Comparison of ENCODE assay signal across 9 cellular contexts in the genomic region with DNA sequence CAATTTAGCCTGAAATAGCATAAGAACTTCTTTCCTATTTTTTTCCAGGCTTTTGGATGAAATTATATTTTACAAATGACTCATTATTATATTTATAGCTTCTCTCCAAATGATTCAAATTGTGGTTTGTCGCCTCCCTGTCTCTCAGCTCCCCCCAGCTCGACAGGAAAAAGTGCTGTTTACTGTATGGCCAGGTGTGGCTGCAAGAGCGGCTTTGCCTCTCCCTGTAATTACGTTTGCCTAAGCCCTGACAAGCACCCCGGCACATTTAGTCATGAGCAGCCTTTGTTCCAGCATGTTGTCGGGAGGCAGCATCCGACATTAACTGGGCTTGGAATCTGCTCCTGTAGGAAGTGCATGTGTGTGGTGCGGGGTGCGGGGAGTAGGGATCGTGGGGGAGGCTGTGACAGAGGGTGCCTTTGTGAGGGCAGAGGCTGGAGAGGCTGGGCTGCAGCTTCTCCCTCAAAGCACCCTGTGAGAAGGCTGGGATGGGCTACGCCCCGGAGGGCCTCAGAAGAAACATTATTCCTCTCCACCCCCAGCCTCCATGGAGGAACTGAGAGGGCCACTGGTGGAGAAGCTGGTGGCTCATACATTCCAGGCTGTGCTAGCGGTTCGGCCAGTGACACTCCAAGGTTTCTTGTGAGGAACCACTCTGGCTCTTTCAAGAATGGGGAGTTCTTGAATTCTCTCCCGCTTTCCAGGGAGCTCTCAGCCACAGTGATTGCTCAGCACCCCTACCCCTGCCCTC. TPM values are rescaled to one million over a fixed set of nuclear protein-coding genes. Genes with fewer than 3 reads are reported as not detected.
DNase-seq lines count a peak whose midpoint lies in the region; ATAC-seq and TF ChIP-seq lines count a peak whose summit lies in the region.
"Had no signal": no experiment of that assay in that cellular context is flagged by ENCODE, and none has a peak within 500 bp of the region (broad histone marks: within the 10 kb centered on the region; RNA-seq: fewer than 3 reads in every experiment).

No MANE protein-coding gene starts in this region.

- H3F3A ChIP-seq in DOHH2 (ENCODE audit: control insufficient read depth, insufficient read depth), result 0 out of 2 replicates have a peak, but pooled peaks cover 3% of the 10 kb centered on the region

- TF ChIP-seq EP300 in gastroesophageal sphincter (IDR thresholded peaks at IDR 0.05), result no peak

- H3K27me3 ChIP-seq in DOHH2 (ENCODE audit: control insufficient read depth, low read length) (peaks cover 5% of the 10 kb centered on the region; the same call in 1 of the 2 replicates), gastroesophageal sphincter (no peaks in the 10 kb centered on the region)

- no peaks in the 10 kb centered on the region for H3K9me2 ChIP-seq in DOHH2 (replicated peaks; ENCODE audit: control insufficient read depth, low read length)

- no peak for TF ChIP-seq POLR2A in gastroesophageal sphincter (IDR thresholded peaks at IDR 0.05)

- H3K79me2 ChIP-seq in DOHH2 (ENCODE audit: control insufficient read depth, low read length), result no peaks in the 10 kb centered on the region

- intact Hi-C loops in posterior vena cava (cut with DNase I), result no loop called here

- H3K27ac ChIP-seq in DOHH2 (ENCODE audit: low read depth, low read length) (no peak overlapping the region), gastroesophageal sphincter (peak overlapping the region; percentile 45 to 97 (median 96))
- H3K27ac ChIP-seq: neutrophil had no signal

- no peak overlapping the region for H3K4me3 ChIP-seq in DOHH2 (ENCODE audit: low read length)
- peak overlapping the region in 1 of 2 donors; percentile 24 for H3K4me3 ChIP-seq in gastroesophageal sphincter

- H3K4me1 ChIP-seq in DOHH2 (ENCODE audit: control insufficient read depth, low read length), result peaks cover 23% of the 10 kb centered on the region
- H3K4me1 ChIP-seq in gastroesophageal sphincter, result peaks cover 6 to 78% (median 55%) of the 10 kb centered on the region in 3 donors

- ATAC-seq in gastroesophageal sphincter (no peak), HG02642 (IDR thresholded peaks at IDR 0.05; ENCODE audit: poor library complexity, unreplicated experiment) (no peak), HG02678 (IDR thresholded peaks at IDR 0.05; ENCODE audit: unreplicated experiment) (no peak), GM19463 (IDR thresholded peaks at IDR 0.05; ENCODE audit: unreplicated experiment) (no peak)

- WGBS in gastroesophageal sphincter (ENCODE audit: low coverage in 1 of 2), 2 donors, result 21% methylated on average over 6 of the region's 15 CpGs; no CpG with 5 or more reads in 1 of the 2 donors

- H4K20me1 ChIP-seq in DOHH2 (ENCODE audit: control insufficient read depth, insufficient read depth, low read depth, low read length), result no peaks in the 10 kb centered on the region

- DNase-seq in NCI-H1930 (lab: John Stamatoyannopoulos, UW) (peak; percentile 35 to 38), posterior vena cava (ENCODE audit: low spot score) (peak; percentile 83)
- DNase-seq in activated CD4-positive, alpha-beta T cell treated with anti-CD3 and anti-CD28 coated beads, Interleukin-2, amount 50 U/mL, for 4 hours, result peak; percentile 14 to 21

- no peaks in the 10 kb centered on the region for H3K9me3 ChIP-seq in DOHH2 (ENCODE audit: control insufficient read depth, insufficient read depth, low read length)
- peaks cover 0 to 4% (median 0%) of the 10 kb centered on the region in 3 donors for H3K9me3 ChIP-seq in gastroesophageal sphincter
- H3K9me3 ChIP-seq: neutrophil had no signal

- peak overlapping the region; percentile 18; the same call in 1 of the 2 replicates for H3K4me2 ChIP-seq in DOHH2 (ENCODE audit: low read length)

- H3K36me3 ChIP-seq in DOHH2 (ENCODE audit: control insufficient read depth, low read length) (no peaks in the 10 kb centered on the region), gastroesophageal sphincter (no peaks in the 10 kb centered on the region)
- H3K36me3 ChIP-seq: neutrophil had no signal

- no peak for TF ChIP-seq CTCF in DOHH2 (IDR thresholded peaks at IDR 0.05; ENCODE audit: low read depth, low read length, poor library complexity, severe bottlenecking)
- no peak for TF ChIP-seq CTCF in gastroesophageal sphincter (IDR thresholded peaks at IDR 0.05)

RNA-seq across cellular contexts. Expression of gene CTDSP2, which starts 42.1 kb away (rescaled TPM):
- 100 to 1,000 TPM; 151 to 190 (median 170) TPM for total RNA-seq in gastroesophageal sphincter
- 100 to 1,000 TPM; 135 to 138 TPM for total RNA-seq in posterior vena cava

RNA-seq across cellular contexts. Expression of gene ATP23, which starts 52.8 kb away (rescaled TPM):
- 10 to 100 TPM in 3 of 4 donors, 1 to 10 TPM in 1; 7.2 to 24.4 (median 14.7) TPM for total RNA-seq in gastroesophageal sphincter
- 1 to 10 TPM; 5.6 to 5.7 TPM for total RNA-seq in posterior vena cava

Comparison
In these comparisons a context has a peak if more than half of its experiments do, and no peak if none do; other contexts are left out.
1. DNase-seq: peak in every context shown above with its lines; median percentile 83 in posterior vena cava; 36 in NCI-H1930; 18 in activated CD4-positive, alpha-beta T cell treated with anti-CD3 and anti-CD28 coated beads, Interleukin-2, amount 50 U/mL, for 4 hours.